In the genomic region with DNA sequence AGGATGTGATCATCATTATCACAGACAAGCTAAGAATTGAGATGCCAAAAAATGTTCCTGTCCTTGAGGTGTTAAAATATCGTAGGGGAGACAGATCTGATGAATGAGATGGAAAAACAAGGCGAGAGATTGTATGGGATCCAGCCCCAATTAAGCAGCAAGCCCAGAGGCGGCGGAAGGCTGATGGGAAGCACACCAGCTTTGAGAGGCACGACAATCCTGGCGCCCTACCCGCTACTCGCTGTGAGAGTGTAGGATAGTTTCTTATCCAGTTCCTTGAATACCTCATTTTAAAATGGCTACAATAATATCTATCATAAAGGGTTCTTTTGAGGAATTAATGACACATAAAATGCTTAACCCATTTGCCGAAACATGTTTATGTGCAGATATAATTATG, we compare ENCODE assay signal across 16 cellular contexts.
DNase-seq lines count a peak whose midpoint lies in the region; ATAC-seq and TF ChIP-seq lines count a peak whose summit lies in the region.
"Had no signal": no experiment of that assay in that cellular context is flagged by ENCODE, and none has a peak within 500 bp of the region (broad histone marks: within the 10 kb centered on the region; RNA-seq: fewer than 3 reads in every experiment).

No MANE protein-coding gene starts in this region.

- H4K20me1 ChIP-seq in osteoblast (ENCODE audit: insufficient read depth, low read length), result no peaks in the 10 kb centered on the region
- H4K20me1 ChIP-seq: BLaER1 treated with 17β-estradiol and CSF1 and Interleukin-3, amounts not matched to agents 10 nM and 100 nM had no signal

- no peaks in the 10 kb centered on the region for H3K27me3 Mint-ChIP-seq in CD4-positive, alpha-beta T cell
- H3K27me3 Mint-ChIP-seq: B cell had no signal

- H3K4me3 ChIP-seq in osteoblast (ENCODE audit: insufficient read depth, low read length), result no peak overlapping the region
- H3K4me3 ChIP-seq in prostate gland, result no peak overlapping the region
- H3K4me3 ChIP-seq: BLaER1 treated with 17β-estradiol and CSF1 and Interleukin-3, amounts not matched to agents 10 nM and 100 nM had no signal

- H3K79me2 ChIP-seq in osteoblast (ENCODE audit: insufficient read depth, low read length), result no peaks in the 10 kb centered on the region

- no peak overlapping the region for H3K4me3 Mint-ChIP-seq in CD4-positive, alpha-beta T cell
- H3K4me3 Mint-ChIP-seq: B cell, H9 had no signal

- no peak overlapping the region for H3K4me2 ChIP-seq in osteoblast (ENCODE audit: insufficient read depth, low read length)
- H3K4me2 ChIP-seq: BLaER1 treated with 17β-estradiol and CSF1 and Interleukin-3, amounts not matched to agents 10 nM and 100 nM had no signal

- TF ChIP-seq CTCF in foreskin keratinocyte (conservative IDR thresholded peaks at IDR 0.05) (no peak), osteoblast (IDR thresholded peaks at IDR 0.05; ENCODE audit: extremely low read depth, low read depth, low read length) (no peak), prostate gland (IDR thresholded peaks at IDR 0.05) (no peak)
- no peak for TF ChIP-seq CTCF in CD4-positive, alpha-beta T cell (IDR thresholded peaks at IDR 0.05)

- H3K9me3 Mint-ChIP-seq in CD4-positive, alpha-beta T cell, result peaks cover 7% of the 10 kb centered on the region
- H3K9me3 Mint-ChIP-seq: H9 had no signal

- 90% methylated on average over 9 of the region's 9 CpGs for WGBS in prostate gland

- H3K4me1 Mint-ChIP-seq in CD4-positive, alpha-beta T cell (ENCODE audit: low read depth), result no peaks in the 10 kb centered on the region
- H3K4me1 Mint-ChIP-seq: B cell had no signal

- H3K27me3 ChIP-seq in foreskin keratinocyte, result peaks cover 19% of the 10 kb centered on the region
- H3K27me3 ChIP-seq in osteoblast (ENCODE audit: insufficient read depth, low read length), result no peaks in the 10 kb centered on the region
- no peaks in the 10 kb centered on the region for H3K27me3 ChIP-seq in CD4-positive, alpha-beta T cell (ENCODE audit: control insufficient read depth, insufficient read depth, low read length)
- H3K27me3 ChIP-seq in prostate gland (replicated peaks; ENCODE audit: insufficient read depth), result no peaks in the 10 kb centered on the region
- H3K27me3 ChIP-seq: BLaER1 treated with 17β-estradiol and CSF1 and Interleukin-3, amounts not matched to agents 10 nM and 100 nM had no signal

- intact Hi-C loops in Right ventricle myocardium inferior (cut with DNase I), result no loop called here
- intact Hi-C loops in Right ventricle myocardium superior (cut with DNase I), result no loop called here
- intact Hi-C loops in CD4-positive, alpha-beta T cell (cut with DNase I, micrococcal nuclease), result no loop called here
- intact Hi-C loops in prostate gland (cut with DNase I), result no loop called here

- ATAC-seq in Right ventricle myocardium inferior, result no peak
- ATAC-seq in Right ventricle myocardium superior (ENCODE audit: poor library complexity), result no peak
- peak; percentile 28 for ATAC-seq in foreskin keratinocyte
- no peak for ATAC-seq in CD4-positive, alpha-beta T cell (ENCODE audit: poor library complexity)
- no peak for ATAC-seq in HG03442 (IDR thresholded peaks at IDR 0.05; ENCODE audit: unreplicated experiment)

- no peak overlapping the region for H3K27ac ChIP-seq in foreskin keratinocyte
- no peak overlapping the region for H3K27ac ChIP-seq in osteoblast (ENCODE audit: low read depth, low read length)
- no peak overlapping the region for H3K27ac ChIP-seq in CD4-positive, alpha-beta T cell (ENCODE audit: low read depth, low read length)
- no peak overlapping the region for H3K27ac ChIP-seq in prostate gland
- H3K27ac ChIP-seq: BLaER1 treated with 17β-estradiol and CSF1 and Interleukin-3, amounts not matched to agents 10 nM and 100 nM had no signal

- POLR2A ChIA-PET in CD4-positive, alpha-beta T cell (lab: Charles Lee), result no interaction called here

- H3K36me3 ChIP-seq in osteoblast (ENCODE audit: insufficient read depth, low read length) (no peaks in the 10 kb centered on the region), prostate gland (no peaks in the 10 kb centered on the region)
- H3K36me3 ChIP-seq: BLaER1 treated with 17β-estradiol and CSF1 and Interleukin-3, amounts not matched to agents 10 nM and 100 nM had no signal

- H3K36me3 Mint-ChIP-seq in CD4-positive, alpha-beta T cell (ENCODE audit: low read depth), result no peaks in the 10 kb centered on the region

- no peak for TF ChIP-seq POLR2A in prostate gland (IDR thresholded peaks at IDR 0.05)

- CTCF ChIA-PET in CD4-positive, alpha-beta T cell (lab: Charles Lee), result no interaction called here

- H3K27ac Mint-ChIP-seq in CD4-positive, alpha-beta T cell, result no peak overlapping the region
- H3K27ac Mint-ChIP-seq: B cell had no signal

- H3K9me3 ChIP-seq in osteoblast (ENCODE audit: low read depth, low read length) (no peaks in the 10 kb centered on the region), prostate gland (no peaks in the 10 kb centered on the region)
- no peaks in the 10 kb centered on the region for H3K9me3 ChIP-seq in CD4-positive, alpha-beta T cell (ENCODE audit: control insufficient read depth, low read length)
- H3K9me3 ChIP-seq: BLaER1 treated with 17β-estradiol and CSF1 and Interleukin-3, amounts not matched to agents 10 nM and 100 nM; Caco-2 had no signal

- DNase-seq in Right ventricle myocardium inferior (ENCODE audit: missing footprints) (peak; percentile 60), Right ventricle myocardium superior (no peak), RPMI7951 (ENCODE audit: low read depth) (peak; percentile 40), foreskin keratinocyte (no peak), osteoblast (ENCODE audit: insufficient read length, low spot score, missing footprints) (peak; percentile 21), prostate gland (ENCODE audit: low spot score) (no peak)
- no peak for DNase-seq in CD4-positive, alpha-beta T cell
- DNase-seq: 8988T, Caco-2, DMS153, DMS79, GDM1, H9 had no signal

- no peak overlapping the region for H2AFZ ChIP-seq in osteoblast (ENCODE audit: low read length)

- H3K4me1 ChIP-seq in foreskin keratinocyte (peaks cover 16% of the 10 kb centered on the region), osteoblast (ENCODE audit: insufficient read depth, low read length) (peaks cover 17% of the 10 kb centered on the region), prostate gland (replicated peaks) (no peaks in the 10 kb centered on the region)
- H3K4me1 ChIP-seq: Caco-2 had no signal

Comparison
In these comparisons a context has a peak if more than half of its experiments do, and no peak if none do; other contexts are left out.
1. DNase-seq: peak in Right ventricle myocardium inferior (single experiment), RPMI7951 (single experiment) and osteoblast (single experiment); none in Right ventricle myocardium superior (single experiment), foreskin keratinocyte (0 of 2), CD4-positive, alpha-beta T cell (0 of 10) and prostate gland (single experiment).